In the genomic region with DNA sequence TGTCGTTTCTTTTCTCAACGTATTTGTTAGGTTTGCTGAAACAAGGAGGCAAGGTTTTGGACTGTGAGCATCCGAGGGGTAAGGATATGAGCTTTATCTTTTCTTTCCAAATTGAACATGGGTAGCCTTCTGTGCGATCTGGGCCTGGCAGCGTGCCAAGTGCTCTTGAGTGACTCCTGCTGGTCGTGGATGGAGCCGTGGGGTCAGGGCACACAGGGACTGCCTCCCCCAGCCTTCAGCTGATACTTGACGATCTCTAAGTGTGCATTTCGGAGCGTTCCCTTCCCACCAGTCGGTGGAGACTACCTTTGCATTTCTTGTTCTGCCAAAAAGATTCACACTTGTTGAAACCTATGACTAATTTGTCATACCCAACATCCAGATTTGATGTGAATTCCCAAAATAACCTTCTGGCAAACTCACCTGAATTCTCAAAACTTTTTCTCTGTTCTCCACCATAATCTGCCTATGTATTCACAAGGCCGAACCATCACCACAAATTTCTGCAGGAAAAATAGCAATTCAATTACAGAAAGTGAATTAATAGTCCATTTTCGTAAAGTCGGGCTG, we compare ENCODE assay signal across 8 cellular contexts. TPM values are rescaled to one million over a fixed set of nuclear protein-coding genes. Genes with fewer than 3 reads are reported as not detected.
DNase-seq lines count a peak whose midpoint lies in the region; ATAC-seq and TF ChIP-seq lines count a peak whose summit lies in the region.

No MANE protein-coding gene starts in this region.

- peak; percentile 41 for DNase-seq in 8988T
- peak; percentile 10 for DNase-seq in GM19238 (ENCODE audit: insufficient read length, low spot score)
- DNase-seq in activated CD4-positive, alpha-beta T cell treated with anti-CD3 and anti-CD28 coated beads for 1 hour: peak; percentile 33
- peak; percentile 63 to 73 for DNase-seq in erythroblast (lab: John Stamatoyannopoulos, UW)
- DNase-seq in sciatic nerve (ENCODE audit: low spot score): peak; percentile 81
- no peak for DNase-seq in cerebellar nuclear complex (lab: John Stamatoyannopoulos, UW)
- DNase-seq in SIG-M5 treated with dmso at 0.1 percent for 504 hours (lab: John Stamatoyannopoulos, UW; ENCODE audit: unreplicated experiment): no peak

- ATAC-seq in sciatic nerve (peak; percentile 68), HG02759 (IDR thresholded peaks at IDR 0.05; ENCODE audit: unreplicated experiment) (no peak)

- intact Hi-C loops in sciatic nerve (cut with DNase I): no loop called here

- TF ChIP-seq POLR2A in erythroblast (IDR thresholded peaks at IDR 0.05; ENCODE audit: low read length): no peak

RNA-seq across cellular contexts. Expression of a gene that starts 40.2 kb away (rescaled TPM):
- 74.6 TPM for total RNA-seq in sciatic nerve

Comparison
In these comparisons a context has a peak if more than half of its experiments do, and no peak if none do; other contexts are left out.
1. DNase-seq: peak in 8988T (single experiment), GM19238 (single experiment), activated CD4-positive, alpha-beta T cell treated with anti-CD3 and anti-CD28 coated beads for 1 hour (single experiment), erythroblast (2 of 2) and sciatic nerve (single experiment); none in cerebellar nuclear complex (0 of 2) and SIG-M5 treated with dmso at 0.1 percent for 504 hours (single experiment).